Comparison of ENCODE assay signal across 8 cellular contexts in the genomic region with DNA sequence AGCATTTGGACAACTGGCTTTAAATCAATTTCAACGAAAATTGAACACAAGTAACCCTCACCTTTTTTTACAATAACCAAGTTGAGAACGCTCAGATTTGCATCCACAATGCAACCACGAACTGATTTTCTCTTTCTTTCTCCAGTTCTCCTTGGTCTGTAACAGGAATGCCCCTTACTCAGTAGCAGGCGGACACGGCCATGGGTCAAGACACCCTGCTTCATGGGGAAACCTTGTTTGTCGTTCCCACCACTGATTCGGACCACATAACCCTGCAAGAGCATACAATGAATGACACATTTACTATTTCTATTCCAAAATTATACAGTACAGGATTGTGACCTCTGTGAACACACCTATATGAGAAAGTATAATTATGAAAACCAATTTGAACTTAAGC. TPM values are rescaled to one million over a fixed set of nuclear protein-coding genes. Genes with fewer than 3 reads are reported as not detected.
DNase-seq lines count a peak whose midpoint lies in the region; ATAC-seq and TF ChIP-seq lines count a peak whose summit lies in the region.

No MANE protein-coding gene starts in this region.

- H3K27ac Mint-ChIP-seq in activated naive CD4-positive, alpha-beta T cell treated with anti-CD3 and anti-CD28 coated beads, Interleukin-2, amount 50 U/mL, for 24 hours: peak overlapping the region; percentile 100
- peak overlapping the region; percentile 98 for H3K27ac Mint-ChIP-seq in activated T-helper 1 cell treated with anti-CD3 and anti-CD28 coated beads, Interleukin-12 subunit alpha, Interleukin-12 subunit beta, Interleukin-2, Interleukin-4 antibody, amounts not matched to agents 30 ng/mL and 10 ng/mL and 1 ng/mL, durations not matched to agents 14 hours and 24 hours and 36 hours

- ATAC-seq in thoracic aorta (ENCODE audit: insufficient number of reproducible peaks, low FRiP score, low read depth): no peak

- DNase-seq in activated naive CD4-positive, alpha-beta T cell treated with Interleukin-2 at 50 U/mL for 16 hours: no peak
- no peak for DNase-seq in activated T-helper 1 cell treated with anti-CD3 and anti-CD28 coated beads, Interleukin-12 subunit alpha, Interleukin-12 subunit beta, Interleukin-2, Interleukin-4 antibody, amounts not matched to agents 30 ng/mL and 10 ng/mL and 1 ng/mL, durations not matched to agents 14 hours and 24 hours and 36 hours (ENCODE audit: low spot score)
- DNase-seq in thoracic aorta (ENCODE audit: low spot score) (no peak), NCI-H2081 treated with DMSO at 0.1 percent for 48 hours (lab: John Stamatoyannopoulos, UW) (no peak), T-helper 9 cell (no peak)
- DNase-seq in activated CD4-positive, CD25-positive, alpha-beta regulatory T cell (lab: John Stamatoyannopoulos, UW): no peak

- H3K36me3 Mint-ChIP-seq in activated naive CD4-positive, alpha-beta T cell treated with anti-CD3 and anti-CD28 coated beads, Interleukin-2, amount 50 U/mL, for 24 hours: peaks cover 45% of the 10 kb centered on the region
- H3K36me3 Mint-ChIP-seq in activated T-helper 1 cell treated with anti-CD3 and anti-CD28 coated beads, Interleukin-12 subunit alpha, Interleukin-12 subunit beta, Interleukin-2, Interleukin-4 antibody, amounts not matched to agents 30 ng/mL and 10 ng/mL and 1 ng/mL, durations not matched to agents 14 hours and 24 hours and 36 hours (ENCODE audit: low read depth): peaks cover 63% of the 10 kb centered on the region

- H3K27me3 Mint-ChIP-seq in activated naive CD4-positive, alpha-beta T cell treated with anti-CD3 and anti-CD28 coated beads, Interleukin-2, amount 50 U/mL, for 24 hours: no peaks in the 10 kb centered on the region
- H3K27me3 Mint-ChIP-seq in activated T-helper 1 cell treated with anti-CD3 and anti-CD28 coated beads, Interleukin-12 subunit alpha, Interleukin-12 subunit beta, Interleukin-2, Interleukin-4 antibody, amounts not matched to agents 30 ng/mL and 10 ng/mL and 1 ng/mL, durations not matched to agents 14 hours and 24 hours and 36 hours (ENCODE audit: insufficient read depth): no peaks in the 10 kb centered on the region

- peaks cover 8% of the 10 kb centered on the region; the same call in 1 of the 2 replicates for H3K4me1 ChIP-seq in iPS-20b (ENCODE audit: insufficient read depth, low read length)
- H3K4me1 ChIP-seq in thoracic aorta (ENCODE audit: control insufficient read depth in 1 of 2, low read depth in 2 of 2): peaks cover 14 to 28% of the 10 kb centered on the region in 2 donors

- peaks cover 6% of the 10 kb centered on the region for H3K9me3 Mint-ChIP-seq in activated naive CD4-positive, alpha-beta T cell treated with anti-CD3 and anti-CD28 coated beads, Interleukin-2, amount 50 U/mL, for 24 hours
- H3K9me3 Mint-ChIP-seq in activated T-helper 1 cell treated with anti-CD3 and anti-CD28 coated beads, Interleukin-12 subunit alpha, Interleukin-12 subunit beta, Interleukin-2, Interleukin-4 antibody, amounts not matched to agents 30 ng/mL and 10 ng/mL and 1 ng/mL, durations not matched to agents 14 hours and 24 hours and 36 hours: no peaks in the 10 kb centered on the region

- H3K4me1 Mint-ChIP-seq in activated naive CD4-positive, alpha-beta T cell treated with anti-CD3 and anti-CD28 coated beads, Interleukin-2, amount 50 U/mL, for 24 hours: peaks cover 43% of the 10 kb centered on the region
- peaks cover 62% of the 10 kb centered on the region for H3K4me1 Mint-ChIP-seq in activated T-helper 1 cell treated with anti-CD3 and anti-CD28 coated beads, Interleukin-12 subunit alpha, Interleukin-12 subunit beta, Interleukin-2, Interleukin-4 antibody, amounts not matched to agents 30 ng/mL and 10 ng/mL and 1 ng/mL, durations not matched to agents 14 hours and 24 hours and 36 hours (ENCODE audit: low read depth)

- H3K9me3 ChIP-seq in iPS-20b (ENCODE audit: insufficient read depth, low read depth, low read length): no peaks in the 10 kb centered on the region
- no peaks in the 10 kb centered on the region for H3K9me3 ChIP-seq in thoracic aorta

- peak overlapping the region; percentile 25 for H3K27ac ChIP-seq in iPS-20b (ENCODE audit: low read length)
- H3K27ac ChIP-seq in thoracic aorta: peak overlapping the region in 1 of 2 donors; percentile 85

- intact Hi-C loops in activated T-helper 1 cell treated with anti-CD3 and anti-CD28 coated beads, Interleukin-12 subunit alpha, Interleukin-12 subunit beta, Interleukin-2, Interleukin-4 antibody, amounts not matched to agents 30 ng/mL and 10 ng/mL and 1 ng/mL, durations not matched to agents 14 hours and 24 hours and 36 hours (cut with micrococcal nuclease): no loop called here

- TF ChIP-seq CTCF in thoracic aorta (IDR thresholded peaks at IDR 0.05): no peak

- peaks cover 60% of the 10 kb centered on the region for H3K36me3 ChIP-seq in iPS-20b (ENCODE audit: insufficient read depth, low read depth, low read length)
- peaks cover 35% of the 10 kb centered on the region for H3K36me3 ChIP-seq in thoracic aorta

- H3K4me3 Mint-ChIP-seq in activated naive CD4-positive, alpha-beta T cell treated with anti-CD3 and anti-CD28 coated beads, Interleukin-2, amount 50 U/mL, for 24 hours: peak overlapping the region; percentile 99
- H3K4me3 Mint-ChIP-seq in activated T-helper 1 cell treated with anti-CD3 and anti-CD28 coated beads, Interleukin-12 subunit alpha, Interleukin-12 subunit beta, Interleukin-2, Interleukin-4 antibody, amounts not matched to agents 30 ng/mL and 10 ng/mL and 1 ng/mL, durations not matched to agents 14 hours and 24 hours and 36 hours: peak overlapping the region; percentile 98

- H3K4me3 ChIP-seq in iPS-20b (ENCODE audit: low read length) (peak overlapping the region; percentile 99), thoracic aorta (peak overlapping the region; percentile 80)

- H3K27me3 ChIP-seq in iPS-20b (ENCODE audit: insufficient read depth, low read length) (no peaks in the 10 kb centered on the region), thoracic aorta (replicated peaks; ENCODE audit: insufficient read depth) (no peaks in the 10 kb centered on the region)

- peak overlapping the region; percentile 100 for H3K9ac ChIP-seq in iPS-20b (ENCODE audit: low read depth, low read length)

RNA-seq across cellular contexts. Expression of a gene that starts 1.4 kb away (rescaled TPM):
- total RNA-seq in activated T-helper 1 cell treated with anti-CD3 and anti-CD28 coated beads, Interleukin-12 subunit alpha, Interleukin-12 subunit beta, Interleukin-2, Interleukin-4 antibody, amounts not matched to agents 30 ng/mL and 10 ng/mL and 1 ng/mL, durations not matched to agents 14 hours and 24 hours and 36 hours: 2,052 and 2,078 TPM in 2 replicates
- total RNA-seq in thoracic aorta: 100 to 1,000 TPM; 602 to 678 TPM

RNA-seq across cellular contexts. Expression of a gene that starts 30.2 kb away (rescaled TPM):
- 1.3 and 1.4 TPM in 2 replicates for total RNA-seq in activated T-helper 1 cell treated with anti-CD3 and anti-CD28 coated beads, Interleukin-12 subunit alpha, Interleukin-12 subunit beta, Interleukin-2, Interleukin-4 antibody, amounts not matched to agents 30 ng/mL and 10 ng/mL and 1 ng/mL, durations not matched to agents 14 hours and 24 hours and 36 hours
- 1 to 10 TPM; 6.8 to 7.3 TPM for total RNA-seq in thoracic aorta
